ENCODE assay signal across 1 cellular context in genomic region chr11:14237333-14237988, GRCh38.
TF ChIP-seq lines count a peak whose summit lies in the region.

No MANE protein-coding gene starts in this region.

TF ChIP-seq in GM12878, 131 proteins besides CTCF, POLR2A, EP300 and RAD21 (continued from another document and continues in another):
- TF ChIP-seq E2F4 (IDR thresholded peaks at IDR 0.05; ENCODE audit: low read depth, low read length) = no peak
- TF ChIP-seq, protein P1, sequence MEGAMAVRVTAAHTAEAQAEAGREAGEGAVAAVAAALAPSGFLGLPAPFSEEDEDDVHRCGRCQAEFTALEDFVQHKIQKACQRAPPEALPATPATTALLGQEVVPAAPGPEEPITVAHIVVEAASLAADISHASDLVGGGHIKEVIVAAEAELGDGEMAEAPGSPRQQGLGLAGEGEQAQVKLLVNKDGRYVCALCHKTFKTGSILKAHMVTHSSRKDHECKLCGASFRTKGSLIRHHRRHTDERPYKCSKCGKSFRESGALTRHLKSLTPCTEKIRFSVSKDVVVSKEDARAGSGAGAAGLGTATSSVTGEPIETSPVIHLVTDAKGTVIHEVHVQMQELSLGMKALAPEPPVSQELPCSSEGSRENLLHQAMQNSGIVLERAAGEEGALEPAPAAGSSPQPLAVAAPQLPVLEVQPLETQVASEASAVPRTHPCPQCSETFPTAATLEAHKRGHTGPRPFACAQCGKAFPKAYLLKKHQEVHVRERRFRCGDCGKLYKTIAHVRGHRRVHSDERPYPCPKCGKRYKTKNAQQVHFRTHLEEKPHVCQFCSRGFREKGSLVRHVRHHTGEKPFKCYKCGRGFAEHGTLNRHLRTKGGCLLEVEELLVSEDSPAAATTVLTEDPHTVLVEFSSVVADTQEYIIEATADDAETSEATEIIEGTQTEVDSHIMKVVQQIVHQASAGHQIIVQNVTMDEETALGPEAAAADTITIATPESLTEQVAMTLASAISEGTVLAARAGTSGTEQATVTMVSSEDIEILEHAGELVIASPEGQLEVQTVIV (IDR thresholded peaks at IDR 0.05; ENCODE audit: borderline replicate concordance, partially characterized antibody) = no peak
- TF ChIP-seq TAF1 (IDR thresholded peaks at IDR 0.05; ENCODE audit: borderline replicate concordance, low read depth, low read length) = no peak
- TF ChIP-seq CUX1 (IDR thresholded peaks at IDR 0.05; ENCODE audit: insufficient replicate concordance, low read depth, low read length) = no peak
- no peak for TF ChIP-seq MYB (IDR thresholded peaks at IDR 0.05; ENCODE audit: borderline replicate concordance, low read depth, low read length)
- no peak for TF ChIP-seq POLR2AphosphoS5 (IDR thresholded peaks at IDR 0.05; ENCODE audit: low read length)
- TF ChIP-seq SPI1 (IDR thresholded peaks at IDR 0.05; ENCODE audit: borderline replicate concordance, insufficient read depth, low read depth, low read length) = peak; percentile 91
- no peak for TF ChIP-seq ELK1 (IDR thresholded peaks at IDR 0.05; ENCODE audit: low read depth, low read length)
- TF ChIP-seq CHD1 (IDR thresholded peaks at IDR 0.05; ENCODE audit: low read depth, low read length) = no peak
- no peak for TF ChIP-seq EED (IDR thresholded peaks at IDR 0.05; ENCODE audit: low read depth)
- TF ChIP-seq ASH2L (IDR thresholded peaks at IDR 0.05; ENCODE audit: borderline replicate concordance, low read depth) = no peak
- TF ChIP-seq MEF2A (IDR thresholded peaks at IDR 0.05; ENCODE audit: insufficient read depth, low read depth, low read length) = no peak
- no peak for TF ChIP-seq NR2C2 (IDR thresholded peaks at IDR 0.05; ENCODE audit: borderline replicate concordance, control insufficient read depth, insufficient read length, low read depth)
- TF ChIP-seq STAT1 (conservative IDR thresholded peaks at IDR 0.05) = no peak
- TF ChIP-seq ZNF622 (IDR thresholded peaks at IDR 0.05) = no peak
- TF ChIP-seq SP1 (IDR thresholded peaks at IDR 0.05; ENCODE audit: low read depth, low read length) = no peak
- peak; percentile 65; the same call in 1 of the 2 replicates for TF ChIP-seq MTA2 (IDR thresholded peaks at IDR 0.05; ENCODE audit: low read depth)
- no peak for TF ChIP-seq ZBED1 (IDR thresholded peaks at IDR 0.05; ENCODE audit: borderline replicate concordance)
- TF ChIP-seq USF1 (IDR thresholded peaks at IDR 0.05; ENCODE audit: borderline replicate concordance, extremely low read length, insufficient read depth, low read depth, low read length) = no peak
- no peak for TF ChIP-seq NBN (IDR thresholded peaks at IDR 0.05)
- TF ChIP-seq NRF1 (conservative IDR thresholded peaks at IDR 0.05; ENCODE audit: low read depth, low read length) = no peak
- no peak for TF ChIP-seq RUNX3 (IDR thresholded peaks at IDR 0.05; ENCODE audit: low read length)
- peak in 1 of 2 experiments; percentile 38; a peak in 3 of 4 replicates for TF ChIP-seq IKZF2 (IDR thresholded peaks at IDR 0.05)
- no peak for TF ChIP-seq SUPT20H (IDR thresholded peaks at IDR 0.05; ENCODE audit: borderline replicate concordance, control insufficient read depth, low read depth, low read length)
- TF ChIP-seq, protein P2, sequence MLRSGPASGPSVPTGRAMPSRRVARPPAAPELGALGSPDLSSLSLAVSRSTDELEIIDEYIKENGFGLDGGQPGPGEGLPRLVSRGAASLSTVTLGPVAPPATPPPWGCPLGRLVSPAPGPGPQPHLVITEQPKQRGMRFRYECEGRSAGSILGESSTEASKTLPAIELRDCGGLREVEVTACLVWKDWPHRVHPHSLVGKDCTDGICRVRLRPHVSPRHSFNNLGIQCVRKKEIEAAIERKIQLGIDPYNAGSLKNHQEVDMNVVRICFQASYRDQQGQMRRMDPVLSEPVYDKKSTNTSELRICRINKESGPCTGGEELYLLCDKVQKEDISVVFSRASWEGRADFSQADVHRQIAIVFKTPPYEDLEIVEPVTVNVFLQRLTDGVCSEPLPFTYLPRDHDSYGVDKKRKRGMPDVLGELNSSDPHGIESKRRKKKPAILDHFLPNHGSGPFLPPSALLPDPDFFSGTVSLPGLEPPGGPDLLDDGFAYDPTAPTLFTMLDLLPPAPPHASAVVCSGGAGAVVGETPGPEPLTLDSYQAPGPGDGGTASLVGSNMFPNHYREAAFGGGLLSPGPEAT (IDR thresholded peaks at IDR 0.05; ENCODE audit: low read depth) = peak; percentile 40; the same call in 1 of the 2 replicates
- TF ChIP-seq HDAC6 (IDR thresholded peaks at IDR 0.05; ENCODE audit: unreplicated experiment) = no peak
- no peak for TF ChIP-seq YBX1 (IDR thresholded peaks at IDR 0.05)
- peak; percentile 31 for TF ChIP-seq IKZF1 (conservative IDR thresholded peaks at IDR 0.05)
- TF ChIP-seq BCL11A (IDR thresholded peaks at IDR 0.05; ENCODE audit: low read depth, low read length) = 0 out of 2 replicates have a peak, but pooled peaks have one; percentile 5
- TF ChIP-seq POU2F2 (IDR thresholded peaks at IDR 0.05; ENCODE audit: borderline replicate concordance, low read depth, low read length) = 0 out of 3 replicates have a peak, but pooled peaks have one; percentile 25
- TF ChIP-seq NR2F1 (conservative IDR thresholded peaks at IDR 0.05) = no peak
- TF ChIP-seq PML (IDR thresholded peaks at IDR 0.05; ENCODE audit: low read length) = no peak
- TF ChIP-seq, protein P3, sequence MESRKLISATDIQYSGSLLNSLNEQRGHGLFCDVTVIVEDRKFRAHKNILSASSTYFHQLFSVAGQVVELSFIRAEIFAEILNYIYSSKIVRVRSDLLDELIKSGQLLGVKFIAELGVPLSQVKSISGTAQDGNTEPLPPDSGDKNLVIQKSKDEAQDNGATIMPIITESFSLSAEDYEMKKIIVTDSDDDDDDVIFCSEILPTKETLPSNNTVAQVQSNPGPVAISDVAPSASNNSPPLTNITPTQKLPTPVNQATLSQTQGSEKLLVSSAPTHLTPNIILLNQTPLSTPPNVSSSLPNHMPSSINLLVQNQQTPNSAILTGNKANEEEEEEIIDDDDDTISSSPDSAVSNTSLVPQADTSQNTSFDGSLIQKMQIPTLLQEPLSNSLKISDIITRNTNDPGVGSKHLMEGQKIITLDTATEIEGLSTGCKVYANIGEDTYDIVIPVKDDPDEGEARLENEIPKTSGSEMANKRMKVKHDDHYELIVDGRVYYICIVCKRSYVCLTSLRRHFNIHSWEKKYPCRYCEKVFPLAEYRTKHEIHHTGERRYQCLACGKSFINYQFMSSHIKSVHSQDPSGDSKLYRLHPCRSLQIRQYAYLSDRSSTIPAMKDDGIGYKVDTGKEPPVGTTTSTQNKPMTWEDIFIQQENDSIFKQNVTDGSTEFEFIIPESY (IDR thresholded peaks at IDR 0.05) = no peak
- no peak for TF ChIP-seq RFX5 (IDR thresholded peaks at IDR 0.05; ENCODE audit: low read depth, low read length)
- TF ChIP-seq HDGF (IDR thresholded peaks at IDR 0.05) = no peak
- no peak for TF ChIP-seq NR2C1 (IDR thresholded peaks at IDR 0.05)
- TF ChIP-seq, protein P4, sequence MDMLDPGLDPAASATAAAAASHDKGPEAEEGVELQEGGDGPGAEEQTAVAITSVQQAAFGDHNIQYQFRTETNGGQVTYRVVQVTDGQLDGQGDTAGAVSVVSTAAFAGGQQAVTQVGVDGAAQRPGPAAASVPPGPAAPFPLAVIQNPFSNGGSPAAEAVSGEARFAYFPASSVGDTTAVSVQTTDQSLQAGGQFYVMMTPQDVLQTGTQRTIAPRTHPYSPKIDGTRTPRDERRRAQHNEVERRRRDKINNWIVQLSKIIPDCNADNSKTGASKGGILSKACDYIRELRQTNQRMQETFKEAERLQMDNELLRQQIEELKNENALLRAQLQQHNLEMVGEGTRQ (IDR thresholded peaks at IDR 0.05; ENCODE audit: borderline replicate concordance, low read depth, low read length) = no peak
- TF ChIP-seq YY1 (IDR thresholded peaks at IDR 0.05; ENCODE audit: low read depth, low read length) = no peak
- no peak for TF ChIP-seq ZSCAN29 (IDR thresholded peaks at IDR 0.05)
- TF ChIP-seq IRF4 (IDR thresholded peaks at IDR 0.05; ENCODE audit: low read depth, low read length) = peak; percentile 74
- TF ChIP-seq, protein P5, sequence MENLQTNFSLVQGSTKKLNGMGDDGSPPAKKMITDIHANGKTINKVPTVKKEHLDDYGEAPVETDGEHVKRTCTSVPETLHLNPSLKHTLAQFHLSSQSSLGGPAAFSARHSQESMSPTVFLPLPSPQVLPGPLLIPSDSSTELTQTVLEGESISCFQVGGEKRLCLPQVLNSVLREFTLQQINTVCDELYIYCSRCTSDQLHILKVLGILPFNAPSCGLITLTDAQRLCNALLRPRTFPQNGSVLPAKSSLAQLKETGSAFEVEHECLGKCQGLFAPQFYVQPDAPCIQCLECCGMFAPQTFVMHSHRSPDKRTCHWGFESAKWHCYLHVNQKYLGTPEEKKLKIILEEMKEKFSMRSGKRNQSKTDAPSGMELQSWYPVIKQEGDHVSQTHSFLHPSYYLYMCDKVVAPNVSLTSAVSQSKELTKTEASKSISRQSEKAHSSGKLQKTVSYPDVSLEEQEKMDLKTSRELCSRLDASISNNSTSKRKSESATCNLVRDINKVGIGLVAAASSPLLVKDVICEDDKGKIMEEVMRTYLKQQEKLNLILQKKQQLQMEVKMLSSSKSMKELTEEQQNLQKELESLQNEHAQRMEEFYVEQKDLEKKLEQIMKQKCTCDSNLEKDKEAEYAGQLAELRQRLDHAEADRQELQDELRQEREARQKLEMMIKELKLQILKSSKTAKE (IDR thresholded peaks at IDR 0.05; ENCODE audit: low read depth, poor library complexity, severe bottlenecking) = no peak
- TF ChIP-seq E2F8 (IDR thresholded peaks at IDR 0.05; ENCODE audit: low read depth, partially characterized antibody) = no peak
- TF ChIP-seq SUZ12 (IDR thresholded peaks at IDR 0.05; ENCODE audit: unreplicated experiment) = no peak
- no peak for TF ChIP-seq MXI1 (IDR thresholded peaks at IDR 0.05; ENCODE audit: low read depth, low read length)
